In genomic region chr5:133128066-133128465, GRCh38 we compare ENCODE assay signal across 22 cellular contexts.
"Had no signal": no experiment of that assay in that cellular context is flagged by ENCODE, and none has a peak within 500 bp of the region (broad histone marks: within the 10 kb centered on the region; RNA-seq: fewer than 3 reads in every experiment).

No MANE protein-coding gene starts in this region.

- ATAC-seq: activated CD8-positive, alpha-beta T cell treated with anti-CD3 and anti-CD28 coated beads, Interleukin-2, amount 10 ng/mL, durations not matched to agents 7 days and 5 days; activated T-cell treated with anti-CD3 and anti-CD28 coated beads, Interleukin-2, amount 50 U/mL, for 4 hours; WTC11 had no signal

- H3K4me1 ChIP-seq: Peyer's patch had no signal

- H3K27ac ChIP-seq: KMS-11, Peyer's patch, RWPE1, SJSA1 had no signal

- H3K36me3 ChIP-seq: Peyer's patch, SJSA1 had no signal

- H3K27me3 ChIP-seq: Peyer's patch, SJSA1 had no signal

- H3K9me3 ChIP-seq: Peyer's patch, SJSA1 had no signal

- DNase-seq: activated CD4-positive, alpha-beta T cell treated with anti-CD3 and anti-CD28 coated beads for 48 hours; activated CD4-positive, alpha-beta T cell treated with anti-CD3 and anti-CD28 coated beads, Interleukin-2, amount 50 U/mL, for 4 hours; activated CD4-positive, CD25-positive, alpha-beta regulatory T cell treated with anti-CD3 and anti-CD28 coated beads, Interleukin-2, amount 50 U/mL, for 72 hours; activated CD8-positive, alpha-beta T cell treated with anti-CD3 and anti-CD28 coated beads, Interleukin-2, amount 10 ng/mL, durations not matched to agents 7 days and 5 days; activated gamma-delta T cell treated with Interleukin-2 at 50 U/mL for 16 hours; activated naive CD4-positive, alpha-beta T cell treated with anti-CD3 and anti-CD28 coated beads, Interleukin-2, amount 10 ng/mL, durations not matched to agents 7 days and 5 days; activated naive CD8-positive, alpha-beta T cell treated with anti-CD3 and anti-CD28 coated beads for 36 hours; activated T-cell treated with anti-CD3 and anti-CD28 coated beads, Interleukin-2, amount 50 U/mL, for 4 hours; MV-4-11; NCI-H1092 treated with DMSO at 0.1 percent for 48 hours; NCI-H1417 treated with DMSO at 0.1 percent for 48 hours; NCI-H1694; NCI-H2029; NCI-H2107; NCI-H510A treated with DMSO at 0.1 percent for 48 hours; NCI-H69; Peyer's patch; SHP77 had no signal

- H3K4me3 ChIP-seq: Peyer's patch, SJSA1 had no signal
